In the genomic region with DNA sequence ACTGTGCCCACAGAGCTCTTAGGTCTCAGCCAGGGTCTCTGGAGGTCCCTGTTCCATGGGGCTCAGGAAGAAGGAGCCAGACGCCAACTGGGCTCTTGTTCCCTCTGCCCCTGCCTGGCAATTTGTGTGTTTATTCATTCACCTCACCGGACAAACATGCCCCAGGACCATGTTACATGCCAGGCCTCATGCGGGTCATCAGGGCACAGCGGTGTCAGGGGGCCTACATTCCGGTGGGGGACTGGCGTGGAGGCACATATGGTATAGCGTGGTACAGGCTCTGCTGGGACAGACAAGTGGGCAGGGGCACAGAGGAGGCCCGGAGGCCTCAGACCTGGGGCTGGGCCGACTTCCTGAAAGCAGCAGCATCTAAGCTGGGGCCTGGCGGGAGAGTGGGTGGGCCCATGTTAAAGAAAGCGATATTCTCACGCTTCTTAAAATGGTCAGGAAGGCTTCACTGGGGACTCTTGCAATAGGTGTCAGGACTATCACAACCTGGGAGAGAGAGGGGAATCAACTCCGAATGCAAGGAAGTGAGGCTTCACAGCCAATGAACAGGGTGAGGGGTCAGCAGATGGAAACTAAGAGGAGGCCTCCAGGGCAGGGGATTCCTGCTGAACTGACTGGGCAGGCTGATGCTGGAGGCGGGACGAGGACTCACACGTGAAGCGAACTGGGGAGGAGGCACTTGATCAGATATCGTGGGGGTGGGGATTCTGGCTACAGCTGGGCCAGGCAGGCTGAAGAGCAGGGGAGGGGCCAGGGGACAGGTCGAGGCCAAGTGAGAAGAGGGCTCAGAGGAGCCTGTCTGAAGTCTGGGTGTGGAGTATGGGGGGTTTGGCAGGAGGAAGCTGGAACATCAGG, we compare ENCODE assay signal across 1 cellular context.
TF ChIP-seq lines count a peak whose summit lies in the region.

No MANE protein-coding gene starts in this region.

TF ChIP-seq in GM23338, 12 proteins besides CTCF, POLR2A, EP300 and RAD21 (continued from another document):
- TF ChIP-seq, protein P1, sequence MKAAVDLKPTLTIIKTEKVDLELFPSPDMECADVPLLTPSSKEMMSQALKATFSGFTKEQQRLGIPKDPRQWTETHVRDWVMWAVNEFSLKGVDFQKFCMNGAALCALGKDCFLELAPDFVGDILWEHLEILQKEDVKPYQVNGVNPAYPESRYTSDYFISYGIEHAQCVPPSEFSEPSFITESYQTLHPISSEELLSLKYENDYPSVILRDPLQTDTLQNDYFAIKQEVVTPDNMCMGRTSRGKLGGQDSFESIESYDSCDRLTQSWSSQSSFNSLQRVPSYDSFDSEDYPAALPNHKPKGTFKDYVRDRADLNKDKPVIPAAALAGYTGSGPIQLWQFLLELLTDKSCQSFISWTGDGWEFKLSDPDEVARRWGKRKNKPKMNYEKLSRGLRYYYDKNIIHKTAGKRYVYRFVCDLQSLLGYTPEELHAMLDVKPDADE (IDR thresholded peaks at IDR 0.05): no peak
- TF ChIP-seq ZNF114 (CRISPR knock-in tag; IDR thresholded peaks at IDR 0.05) (no peak), ZNF331 (CRISPR knock-in tag; IDR thresholded peaks at IDR 0.05; ENCODE audit: low read depth) (no peak), CREB1 (CRISPR knock-in tag; IDR thresholded peaks at IDR 0.05; ENCODE audit: low read depth) (no peak), JUNB (IDR thresholded peaks at IDR 0.05; ENCODE audit: unreplicated experiment) (no peak)
- TF ChIP-seq, protein P2, sequence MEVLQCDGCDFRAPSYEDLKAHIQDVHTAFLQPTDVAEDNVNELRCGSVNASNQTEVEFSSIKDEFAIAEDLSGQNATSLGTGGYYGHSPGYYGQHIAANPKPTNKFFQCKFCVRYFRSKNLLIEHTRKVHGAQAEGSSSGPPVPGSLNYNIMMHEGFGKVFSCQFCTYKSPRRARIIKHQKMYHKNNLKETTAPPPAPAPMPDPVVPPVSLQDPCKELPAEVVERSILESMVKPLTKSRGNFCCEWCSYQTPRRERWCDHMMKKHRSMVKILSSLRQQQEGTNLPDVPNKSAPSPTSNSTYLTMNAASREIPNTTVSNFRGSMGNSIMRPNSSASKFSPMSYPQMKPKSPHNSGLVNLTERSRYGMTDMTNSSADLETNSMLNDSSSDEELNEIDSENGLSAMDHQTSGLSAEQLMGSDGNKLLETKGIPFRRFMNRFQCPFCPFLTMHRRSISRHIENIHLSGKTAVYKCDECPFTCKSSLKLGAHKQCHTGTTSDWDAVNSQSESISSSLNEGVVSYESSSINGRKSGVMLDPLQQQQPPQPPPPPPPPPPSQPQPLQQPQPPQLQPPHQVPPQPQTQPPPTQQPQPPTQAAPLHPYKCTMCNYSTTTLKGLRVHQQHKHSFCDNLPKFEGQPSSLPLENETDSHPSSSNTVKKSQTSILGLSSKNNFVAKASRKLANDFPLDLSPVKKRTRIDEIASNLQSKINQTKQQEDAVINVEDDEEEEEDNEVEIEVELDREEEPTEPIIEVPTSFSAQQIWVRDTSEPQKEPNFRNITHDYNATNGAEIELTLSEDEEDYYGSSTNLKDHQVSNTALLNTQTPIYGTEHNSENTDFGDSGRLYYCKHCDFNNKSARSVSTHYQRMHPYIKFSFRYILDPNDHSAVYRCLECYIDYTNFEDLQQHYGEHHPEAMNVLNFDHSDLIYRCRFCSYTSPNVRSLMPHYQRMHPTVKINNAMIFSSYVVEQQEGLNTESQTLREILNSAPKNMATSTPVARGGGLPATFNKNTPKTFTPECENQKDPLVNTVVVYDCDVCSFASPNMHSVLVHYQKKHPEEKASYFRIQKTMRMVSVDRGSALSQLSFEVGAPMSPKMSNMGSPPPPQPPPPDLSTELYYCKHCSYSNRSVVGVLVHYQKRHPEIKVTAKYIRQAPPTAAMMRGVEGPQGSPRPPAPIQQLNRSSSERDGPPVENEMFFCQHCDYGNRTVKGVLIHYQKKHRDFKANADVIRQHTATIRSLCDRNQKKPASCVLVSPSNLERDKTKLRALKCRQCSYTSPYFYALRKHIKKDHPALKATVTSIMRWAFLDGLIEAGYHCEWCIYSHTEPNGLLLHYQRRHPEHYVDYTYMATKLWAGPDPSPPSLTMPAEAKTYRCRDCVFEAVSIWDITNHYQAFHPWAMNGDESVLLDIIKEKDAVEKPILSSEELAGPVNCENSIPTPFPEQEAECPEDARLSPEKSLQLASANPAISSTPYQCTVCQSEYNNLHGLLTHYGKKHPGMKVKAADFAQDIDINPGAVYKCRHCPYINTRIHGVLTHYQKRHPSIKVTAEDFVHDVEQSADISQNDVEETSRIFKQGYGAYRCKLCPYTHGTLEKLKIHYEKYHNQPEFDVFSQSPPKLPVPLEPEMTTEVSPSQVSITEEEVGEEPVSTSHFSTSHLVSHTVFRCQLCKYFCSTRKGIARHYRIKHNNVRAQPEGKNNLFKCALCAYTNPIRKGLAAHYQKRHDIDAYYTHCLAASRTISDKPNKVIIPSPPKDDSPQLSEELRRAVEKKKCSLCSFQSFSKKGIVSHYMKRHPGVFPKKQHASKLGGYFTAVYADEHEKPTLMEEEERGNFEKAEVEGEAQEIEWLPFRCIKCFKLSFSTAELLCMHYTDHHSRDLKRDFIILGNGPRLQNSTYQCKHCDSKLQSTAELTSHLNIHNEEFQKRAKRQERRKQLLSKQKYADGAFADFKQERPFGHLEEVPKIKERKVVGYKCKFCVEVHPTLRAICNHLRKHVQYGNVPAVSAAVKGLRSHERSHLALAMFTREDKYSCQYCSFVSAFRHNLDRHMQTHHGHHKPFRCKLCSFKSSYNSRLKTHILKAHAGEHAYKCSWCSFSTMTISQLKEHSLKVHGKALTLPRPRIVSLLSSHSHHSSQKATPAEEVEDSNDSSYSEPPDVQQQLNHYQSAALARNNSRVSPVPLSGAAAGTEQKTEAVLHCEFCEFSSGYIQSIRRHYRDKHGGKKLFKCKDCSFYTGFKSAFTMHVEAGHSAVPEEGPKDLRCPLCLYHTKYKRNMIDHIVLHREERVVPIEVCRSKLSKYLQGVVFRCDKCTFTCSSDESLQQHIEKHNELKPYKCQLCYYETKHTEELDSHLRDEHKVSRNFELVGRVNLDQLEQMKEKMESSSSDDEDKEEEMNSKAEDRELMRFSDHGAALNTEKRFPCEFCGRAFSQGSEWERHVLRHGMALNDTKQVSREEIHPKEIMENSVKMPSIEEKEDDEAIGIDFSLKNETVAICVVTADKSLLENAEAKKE (CRISPR knock-in tag; IDR thresholded peaks at IDR 0.05): no peak
